In genomic region chr6:43370003-43370580, GRCh38 we compare ENCODE assay signal across 8 cellular contexts. TPM values are rescaled to one million over a fixed set of nuclear protein-coding genes. Genes with fewer than 3 reads are reported as not detected.
DNase-seq lines count a peak whose midpoint lies in the region; ATAC-seq, FAIRE-seq and TF ChIP-seq lines count a peak whose summit lies in the region.
"Not testable (repeated sequence)": the region's sequence is repeated elsewhere in the genome, so short reads cannot be mapped to it uniquely, and the experiment has no call there.

No MANE protein-coding gene starts in this region.

- not testable (repeated sequence) for H3K36me3 ChIP-seq in KMS-11 (ENCODE audit: insufficient read depth); keratinocyte (ENCODE audit: control insufficient read depth in 2 of 2, extremely low read depth in 1 of 2, insufficient read depth in 2 of 2, low read length in 2 of 2); parathyroid adenoma (ENCODE audit: control insufficient read depth, insufficient read depth, low read length); vagina

- POLR2A ChIA-PET in activated CD8-positive, alpha-beta T cell treated with anti-CD3 and anti-CD28 coated beads, Interleukin-2, amount 10 ng/mL, durations not matched to agents 7 days and 5 days (lab: Charles Lee) = interaction anchor here (0.6 to 1.6 kb wide), 4 partner anchors 13 to 800 kb away, joined by 3 to 24 read pairs (median 3); no protein-coding TSS in a partner anchor

- H2AFZ ChIP-seq in KMS-11 (ENCODE audit: low read depth) (peak overlapping the region; percentile 89), keratinocyte (ENCODE audit: control insufficient read depth, low read length) (peak overlapping the region; percentile 44), parathyroid adenoma (peak overlapping the region; percentile 99)

- H3K4me2 ChIP-seq in KMS-11 (peak overlapping the region; percentile 52; the same call in 1 of the 2 replicates), keratinocyte (ENCODE audit: control insufficient read depth, extremely low read depth, insufficient read depth, low read depth, low read length) (peak overlapping the region; percentile 53), parathyroid adenoma (ENCODE audit: low read length) (peak overlapping the region; percentile 68)

- H3K27ac ChIP-seq in KMS-11 (peak overlapping the region; percentile 13; the same call in 1 of the 2 replicates), dorsolateral prefrontal cortex (peak overlapping the region; percentile 29 to 98 (median 93)), keratinocyte (ENCODE audit: control insufficient read depth, insufficient read depth, low read length) (peak overlapping the region; percentile 78), parathyroid adenoma (peak overlapping the region; percentile 63), vagina (peak overlapping the region; percentile 86)

- not testable (repeated sequence) for TF ChIP-seq CTCF in HFFc6 (IDR thresholded peaks at IDR 0.05); KMS-11 (conservative IDR thresholded peaks at IDR 0.05; ENCODE audit: low read depth, low read length); keratinocyte (optimal IDR thresholded peaks at IDR 0.05 in 1 of 3, IDR thresholded peaks at IDR 0.05 in 1 of 3, conservative IDR thresholded peaks at IDR 0.05 in 1 of 3; ENCODE audit: extremely low read depth in 1 of 3, insufficient read depth in 2 of 3, low read length in 3 of 3); parathyroid adenoma (IDR thresholded peaks at IDR 0.05); vagina (IDR thresholded peaks at IDR 0.05)
- peak in 2 of 56 donors; percentile 3 for TF ChIP-seq CTCF in dorsolateral prefrontal cortex (IDR thresholded peaks at IDR 0.05 in 54 of 56, conservative IDR thresholded peaks at IDR 0.05 in 2 of 56; ENCODE audit: low read depth in 1 of 56, partially characterized antibody in 56 of 56)

- H3K4me1 Mint-ChIP-seq in HFFc6 (ENCODE audit: low read depth) = peaks cover 26% of the 10 kb centered on the region
- peaks cover 32% of the 10 kb centered on the region for H3K4me1 Mint-ChIP-seq in activated CD8-positive, alpha-beta T cell treated with anti-CD3 and anti-CD28 coated beads, Interleukin-2, amount 10 ng/mL, durations not matched to agents 7 days and 5 days (ENCODE audit: low read depth)

- not testable (repeated sequence) for H3K27me3 ChIP-seq in KMS-11 (ENCODE audit: insufficient read depth, low read depth); dorsolateral prefrontal cortex; keratinocyte (ENCODE audit: control insufficient read depth, extremely low read depth, insufficient read depth, low read length); parathyroid adenoma (ENCODE audit: control insufficient read depth, insufficient read depth, low read length); vagina

- H3K79me2 ChIP-seq in KMS-11 (ENCODE audit: insufficient read depth, low read depth) = not testable (repeated sequence)
- peaks cover 23% of the 10 kb centered on the region for H3K79me2 ChIP-seq in keratinocyte (ENCODE audit: control insufficient read depth, insufficient read depth, low read length)
- peaks cover 14% of the 10 kb centered on the region for H3K79me2 ChIP-seq in parathyroid adenoma

- not testable (repeated sequence) for DNase-seq in HFFc6; activated CD8-positive, alpha-beta T cell treated with anti-CD3 and anti-CD28 coated beads, Interleukin-2, amount 10 ng/mL, durations not matched to agents 7 days and 5 days; dorsolateral prefrontal cortex; vagina (ENCODE audit: extremely low spot score in 2 of 2)
- peak; percentile 73 for DNase-seq in keratinocyte (ENCODE audit: low read depth, low spot score)

- H3K4me1 ChIP-seq in KMS-11 (ENCODE audit: low read depth, poor library complexity, severe bottlenecking) = peaks cover 15% of the 10 kb centered on the region
- H3K4me1 ChIP-seq in keratinocyte (ENCODE audit: control insufficient read depth, extremely low read depth, insufficient read depth, low read length) = peaks cover 29% of the 10 kb centered on the region
- H3K4me1 ChIP-seq in parathyroid adenoma = not testable (repeated sequence)
- peaks cover 34% of the 10 kb centered on the region for H3K4me1 ChIP-seq in vagina

- H3K9me1 ChIP-seq in keratinocyte (ENCODE audit: control insufficient read depth, extremely low read depth, insufficient read depth, low read length) = not testable (repeated sequence)

- H3K27ac Mint-ChIP-seq in HFFc6 = peak overlapping the region; percentile 88
- peak overlapping the region; percentile 92 for H3K27ac Mint-ChIP-seq in activated CD8-positive, alpha-beta T cell treated with anti-CD3 and anti-CD28 coated beads, Interleukin-2, amount 10 ng/mL, durations not matched to agents 7 days and 5 days

- CTCF ChIA-PET in activated CD8-positive, alpha-beta T cell treated with anti-CD3 and anti-CD28 coated beads, Interleukin-2, amount 10 ng/mL, durations not matched to agents 7 days and 5 days (lab: Charles Lee) = interaction anchor here (0.7 to 2.3 kb wide), 17 partner anchors 8 to 442 kb away, joined by 3 to 11 read pairs (median 5); partner anchors contain the start of genes ABCC10, CNPY3, CRIP3 and DNPH1

- not testable (repeated sequence) for H3K9me3 ChIP-seq in keratinocyte (ENCODE audit: control insufficient read depth, low read depth, low read length); parathyroid adenoma (ENCODE audit: control insufficient read depth, low read length); vagina

- H4K20me1 ChIP-seq in KMS-11 (ENCODE audit: insufficient read depth); keratinocyte (ENCODE audit: control insufficient read depth, extremely low read depth, insufficient read depth, low read length): not testable (repeated sequence)

- not testable (repeated sequence) for H3K27me3 Mint-ChIP-seq in HFFc6 (ENCODE audit: insufficient read depth)
- H3K27me3 Mint-ChIP-seq in activated CD8-positive, alpha-beta T cell treated with anti-CD3 and anti-CD28 coated beads, Interleukin-2, amount 10 ng/mL, durations not matched to agents 7 days and 5 days (ENCODE audit: low read depth) = peaks cover 25% of the 10 kb centered on the region

- not testable (repeated sequence) for H3K4me3 ChIP-seq in KMS-11 (IDR thresholded peaks at IDR 0.05; ENCODE audit: insufficient read depth, low read depth, low read length)
- H3K4me3 ChIP-seq in dorsolateral prefrontal cortex = peak overlapping the region; percentile 22 to 92 (median 80)
- H3K4me3 ChIP-seq in keratinocyte (ENCODE audit: control insufficient read depth in 2 of 3, extremely low read depth in 1 of 3, insufficient read depth in 2 of 3, low read depth in 1 of 3, low read length in 3 of 3) = peak overlapping the region in 2 of 3 experiments; percentile 22 to 61
- peak overlapping the region; percentile 56 for H3K4me3 ChIP-seq in parathyroid adenoma (ENCODE audit: low read depth, low read length)
- H3K4me3 ChIP-seq in vagina = peak overlapping the region; percentile 65 to 95

- FAIRE-seq in keratinocyte (lab: Jason Lieb, UNC) = not testable (repeated sequence)

- not testable (repeated sequence) for TF ChIP-seq POLR2A in vagina (IDR thresholded peaks at IDR 0.05)

- H3K9ac ChIP-seq in KMS-11 (peak overlapping the region; percentile 43; the same call in 1 of the 2 replicates), keratinocyte (ENCODE audit: control insufficient read depth, extremely low read depth, insufficient read depth, low read length) (peak overlapping the region; percentile 51)
- not testable (repeated sequence) for H3K9ac ChIP-seq in parathyroid adenoma

- peak; percentile 6 for ATAC-seq in GM18498 (IDR thresholded peaks at IDR 0.05; ENCODE audit: unreplicated experiment)
- not testable (repeated sequence) for ATAC-seq in activated CD8-positive, alpha-beta T cell treated with anti-CD3 and anti-CD28 coated beads, Interleukin-2, amount 10 ng/mL, durations not matched to agents 7 days and 5 days

- dilution Hi-C loops in keratinocyte (cut with MboI; ENCODE audit: extremely low pct_ligation_motif_present, low sequenced_read_pairs) = not testable (repeated sequence)

- not testable (repeated sequence) for H3K36me3 Mint-ChIP-seq in HFFc6 (ENCODE audit: low read depth); activated CD8-positive, alpha-beta T cell treated with anti-CD3 and anti-CD28 coated beads, Interleukin-2, amount 10 ng/mL, durations not matched to agents 7 days and 5 days (ENCODE audit: low read depth)

- H3K4me3 Mint-ChIP-seq in HFFc6 = peak overlapping the region; percentile 84
- peak overlapping the region; percentile 83 for H3K4me3 Mint-ChIP-seq in activated CD8-positive, alpha-beta T cell treated with anti-CD3 and anti-CD28 coated beads, Interleukin-2, amount 10 ng/mL, durations not matched to agents 7 days and 5 days

- intact Hi-C loops in dorsolateral prefrontal cortex (cut with DNase I) = loop anchor here in 1 of 2 donors (5.0 kb wide), 1 partner anchor 127 kb away; no protein-coding TSS in a partner anchor
- intact Hi-C loops in vagina (cut with DNase I) = not testable (repeated sequence)

- not testable (repeated sequence) for H3K9me3 Mint-ChIP-seq in HFFc6; activated CD8-positive, alpha-beta T cell treated with anti-CD3 and anti-CD28 coated beads, Interleukin-2, amount 10 ng/mL, durations not matched to agents 7 days and 5 days (ENCODE audit: insufficient read depth)

RNA-seq across cellular contexts. Expression of gene ZNF318, which starts 0.6 kb away (rescaled TPM):
- total RNA-seq in HFFc6 (2021; fragmentation: NEBNext Ultra II Directional; extraction: Animal tissue kit (Norgen Biotek cat#: 25700)) = 10 to 100 TPM; 11.1 to 13.3 (median 11.8) TPM
- total RNA-seq in activated CD8-positive, alpha-beta T cell treated with anti-CD3 and anti-CD28 coated beads, Interleukin-2, amount 10 ng/mL, durations not matched to agents 7 days and 5 days = 1 to 10 TPM; 6.7 to 7.0 TPM
- total RNA-seq in dorsolateral prefrontal cortex (10 to 100 TPM; 27.9 to 56.2 (median 41.8) TPM), vagina (17.2 TPM)
- 11.4 to 15.9 TPM (median 14.6 TPM) in 3 replicates for polyA plus RNA-seq in keratinocyte
- polyA plus RNA-seq in keratinocyte (2011; ENCODE audit: low read depth) = 7.6 TPM
- polyA plus RNA-seq in keratinocyte (2011; cell fraction: cytosol; rRNA removed) = 7.9 and 12.9 TPM in 2 replicates
- 29.3 and 36.5 TPM in 2 replicates for polyA plus RNA-seq in keratinocyte (2011; cell fraction: nucleus; rRNA removed)
- polyA plus RNA-seq in keratinocyte (2012; ENCODE audit: low replicate concordance) = 5.6 and 11.5 TPM in 2 replicates
- 27.8 to 33.7 TPM (median 29.8 TPM) in 3 replicates for polyA minus RNA-seq in keratinocyte
- 13.2 TPM for polyA minus RNA-seq in keratinocyte (2011; cell fraction: cytosol; rRNA and poly(A)+ RNA removed)
- polyA minus RNA-seq in keratinocyte (2011; cell fraction: nucleus; rRNA and poly(A)+ RNA removed) = 19.5 and 30.5 TPM in 2 replicates

RNA-seq across cellular contexts. Expression of gene ABCC10, which starts 57.2 kb away (rescaled TPM):
- total RNA-seq in HFFc6 (2021; fragmentation: NEBNext Ultra II Directional; extraction: Animal tissue kit (Norgen Biotek cat#: 25700)) = 10 to 100 TPM; 26.2 to 41.6 (median 30.3) TPM
- total RNA-seq in activated CD8-positive, alpha-beta T cell treated with anti-CD3 and anti-CD28 coated beads, Interleukin-2, amount 10 ng/mL, durations not matched to agents 7 days and 5 days = 10 to 100 TPM; 38.8 to 39.8 TPM
- total RNA-seq in dorsolateral prefrontal cortex = 10 to 100 TPM; 16.3 to 62.8 (median 35.7) TPM
- 17.9 to 30.1 TPM (median 23.0 TPM) in 3 replicates for polyA plus RNA-seq in keratinocyte
- polyA plus RNA-seq in keratinocyte (2011; ENCODE audit: low read depth) = 3.5 TPM
- 9.9 and 14.6 TPM in 2 replicates for polyA plus RNA-seq in keratinocyte (2011; cell fraction: cytosol; rRNA removed)
- 103 and 119 TPM in 2 replicates for polyA plus RNA-seq in keratinocyte (2011; cell fraction: nucleus; rRNA removed)
- 13.7 and 28.9 TPM in 2 replicates for polyA plus RNA-seq in keratinocyte (2012; ENCODE audit: low replicate concordance)
- 33.9 to 46.4 TPM (median 35.0 TPM) in 3 replicates for polyA minus RNA-seq in keratinocyte
- polyA minus RNA-seq in keratinocyte (2011; cell fraction: cytosol; rRNA and poly(A)+ RNA removed) = 29.9 TPM
- 84.7 and 90.7 TPM in 2 replicates for polyA minus RNA-seq in keratinocyte (2011; cell fraction: nucleus; rRNA and poly(A)+ RNA removed)
- total RNA-seq in vagina = 22.8 TPM

Comparison
In these comparisons a context has a peak if more than half of its experiments do, and no peak if none do; other contexts are left out.
1. H2AFZ ChIP-seq: peak in every context shown above with its lines; median percentile 99 in parathyroid adenoma; 89 in KMS-11; 44 in keratinocyte.
2. H3K27ac ChIP-seq: peak in every context shown above with its lines; median percentile 93 in dorsolateral prefrontal cortex; 86 in vagina; 78 in keratinocyte; 63 in parathyroid adenoma; 13 in KMS-11.